Comparison of ENCODE assay signal across 7 cellular contexts in genomic region chr11:1763796-1764661, GRCh38. TPM values are rescaled to one million over a fixed set of nuclear protein-coding genes. Genes with fewer than 3 reads are reported as not detected.
DNase-seq lines count a peak whose midpoint lies in the region; ATAC-seq, FAIRE-seq and TF ChIP-seq lines count a peak whose summit lies in the region.

Gene CTSD (minus strand): TSS chr11:1763927. CDS start chr11:1763859, 68 bp downstream.

- H3K9me3 ChIP-seq in body of pancreas (no peaks in the 10 kb centered on the region), iPS-18a (ENCODE audit: control insufficient read depth, low read depth, low read length) (no peaks in the 10 kb centered on the region), skeletal muscle satellite cell (replicated peaks; ENCODE audit: low read length) (no peaks in the 10 kb centered on the region)

- H3K9ac ChIP-seq in iPS-18a (ENCODE audit: low read length): peak within 1 kb of the TSS; percentile 70
- H3K9ac ChIP-seq in skeletal muscle satellite cell (ENCODE audit: low read depth, low read length): peak within 1 kb of the TSS; percentile 85

- intact Hi-C loops in body of pancreas (cut with DNase I): no loop called here

- TF ChIP-seq POLR2A in GM12892 (IDR thresholded peaks at IDR 0.05; ENCODE audit: low read depth, low read length) (peak; percentile 20; the same call in 1 of the 2 replicates), body of pancreas (IDR thresholded peaks at IDR 0.05) (peak; percentile 26 to 76 (median 52))

- DNase-seq in GM12892 (ENCODE audit: insufficient read length) (peak; percentile 99), NCI-H128 (lab: John Stamatoyannopoulos, UW; ENCODE audit: unreplicated experiment) (peak; percentile 50), UCSD-AML1 (lab: John Stamatoyannopoulos, UW; ENCODE audit: unreplicated experiment) (peak; percentile 88), body of pancreas (peak; percentile 90 to 92 (median 91))

- H3K4me1 ChIP-seq in body of pancreas (peaks cover 43% of the 10 kb centered on the region), iPS-18a (ENCODE audit: control insufficient read depth, low read depth, low read length) (no peaks in the 10 kb centered on the region), skeletal muscle satellite cell (ENCODE audit: control insufficient read depth, insufficient read depth, low read length) (peaks cover 43% of the 10 kb centered on the region)

- peak; percentile 68 for ATAC-seq in HG02571 (IDR thresholded peaks at IDR 0.05; ENCODE audit: unreplicated experiment)
- peak; percentile 86 for ATAC-seq in body of pancreas

- peak within 1 kb of the TSS; percentile 74 to 94 (median 84) for H3K27ac ChIP-seq in body of pancreas
- no peak within 1 kb of the TSS for H3K27ac ChIP-seq in iPS-18a (ENCODE audit: low read length)

- peak in 1 of 7 experiments; percentile 17 for TF ChIP-seq CTCF in body of pancreas (IDR thresholded peaks at IDR 0.05)

- WGBS in body of pancreas, 2 donors: 1 to 2% methylated on average over 8 to 75 of the region's 85 CpGs

- peaks cover 3 to 11% of the 10 kb centered on the region in 2 donors for H3K36me3 ChIP-seq in body of pancreas (replicated peaks in 1 of 2; ENCODE audit: insufficient read depth in 1 of 2, low read depth in 2 of 2)
- peaks cover 3% of the 10 kb centered on the region for H3K36me3 ChIP-seq in iPS-18a (ENCODE audit: control insufficient read depth, low read depth, low read length)
- H3K36me3 ChIP-seq in skeletal muscle satellite cell (ENCODE audit: insufficient read depth, low read length): peaks cover 21% of the 10 kb centered on the region

- peak within 1 kb of the TSS; percentile 91 to 93 for H3K4me3 ChIP-seq in body of pancreas
- peak within 1 kb of the TSS; percentile 78 for H3K4me3 ChIP-seq in iPS-18a (ENCODE audit: low read length)
- peak within 1 kb of the TSS; percentile 97 for H3K4me3 ChIP-seq in skeletal muscle satellite cell (ENCODE audit: low read length)

- H3K4me2 ChIP-seq in skeletal muscle satellite cell (ENCODE audit: low read length): peak within 1 kb of the TSS; percentile 96

- no peaks in the 10 kb centered on the region for H3K27me3 ChIP-seq in body of pancreas
- H3K27me3 ChIP-seq in iPS-18a (ENCODE audit: control insufficient read depth, insufficient read depth, low read length): no peaks in the 10 kb centered on the region
- no peaks in the 10 kb centered on the region for H3K27me3 ChIP-seq in skeletal muscle satellite cell (ENCODE audit: control insufficient read depth, insufficient read depth, low read length)

- FAIRE-seq in GM12892 (lab: Jason Lieb, UNC): peak; percentile 99

RNA-seq across cellular contexts. Expression of gene CTSD, which starts in this region (rescaled TPM):
- 16.4 TPM for polyA plus RNA-seq in GM12892 (2012; ENCODE audit: missing spikeins)
- total RNA-seq in body of pancreas: 100 to 1,000 TPM; 214 to 255 TPM
- 96.6 and 121 TPM in 2 replicates for total RNA-seq in skeletal muscle satellite cell (2012; rRNA removed)
